Comparison of ENCODE assay signal across 1 cellular context in genomic region chr2:227828385-227828990, GRCh38.
TF ChIP-seq lines count a peak whose summit lies in the region.

No MANE protein-coding gene starts in this region.

TF ChIP-seq in HepG2, 621 proteins besides CTCF, POLR2A, EP300 and RAD21 (continues in another document):
- no peak for TF ChIP-seq POLR2AphosphoS2 (IDR thresholded peaks at IDR 0.05; ENCODE audit: low read depth, low read length)
- TF ChIP-seq HMG20A (CRISPR knock-in tag; IDR thresholded peaks at IDR 0.05; ENCODE audit: borderline replicate concordance): peak; percentile 59; the same call in 1 of the 2 replicates
- TF ChIP-seq HDAC2 (CRISPR knock-in tag; IDR thresholded peaks at IDR 0.05): peak; percentile 77
- no peak for TF ChIP-seq HDAC6 (IDR thresholded peaks at IDR 0.05; ENCODE audit: low read depth, low read length)
- peak; percentile 24 to 39; a peak in 1 of 4 replicates for TF ChIP-seq NR2F1 (CRISPR knock-in tag; IDR thresholded peaks at IDR 0.05)
- TF ChIP-seq ZKSCAN8 (CRISPR knock-in tag; IDR thresholded peaks at IDR 0.05; ENCODE audit: borderline replicate concordance): peak; percentile 73; the same call in 1 of the 2 replicates
- no peak for TF ChIP-seq CENPBD1 (CRISPR knock-in tag; IDR thresholded peaks at IDR 0.05; ENCODE audit: borderline replicate concordance, low read depth)
- no peak for TF ChIP-seq ZNF557 (CRISPR knock-in tag; IDR thresholded peaks at IDR 0.05)
- TF ChIP-seq ZNF747 (CRISPR knock-in tag; IDR thresholded peaks at IDR 0.05; ENCODE audit: borderline replicate concordance): peak; percentile 58; the same call in 1 of the 2 replicates
- TF ChIP-seq IRF2 (CRISPR knock-in tag; IDR thresholded peaks at IDR 0.05): peak; percentile 38; the same call in 1 of the 2 replicates
- peak; percentile 76; the same call in 1 of the 2 replicates for TF ChIP-seq HNF4G (IDR thresholded peaks at IDR 0.05; ENCODE audit: borderline replicate concordance, low read depth, low read length)
- TF ChIP-seq HNF4G (CRISPR knock-in tag; IDR thresholded peaks at IDR 0.05; ENCODE audit: borderline replicate concordance, low read depth): no peak; the same call in 1 of the 2 replicates
- TF ChIP-seq ZNF274 (CRISPR knock-in tag; IDR thresholded peaks at IDR 0.05): 0 out of 2 replicates have a peak, but pooled peaks have one; percentile 40
- TF ChIP-seq ZNF784 (CRISPR knock-in tag; IDR thresholded peaks at IDR 0.05; ENCODE audit: borderline replicate concordance): 0 out of 2 replicates have a peak, but pooled peaks have one; percentile 54
- TF ChIP-seq ZNF337 (CRISPR knock-in tag; IDR thresholded peaks at IDR 0.05; ENCODE audit: borderline replicate concordance, low read depth): no peak
- peak; percentile 56; the same call in 1 of the 2 replicates for TF ChIP-seq IKZF5 (CRISPR knock-in tag; IDR thresholded peaks at IDR 0.05)
- no peak for TF ChIP-seq ARNT2 (CRISPR knock-in tag; IDR thresholded peaks at IDR 0.05; ENCODE audit: low read depth)
- TF ChIP-seq MAZ (IDR thresholded peaks at IDR 0.05; ENCODE audit: borderline replicate concordance, low read depth, low read length): no peak
- TF ChIP-seq MAZ (CRISPR knock-in tag; IDR thresholded peaks at IDR 0.05; ENCODE audit: low read depth): 0 out of 2 replicates have a peak, but pooled peaks have one; percentile 58
- TF ChIP-seq CEBPB (IDR thresholded peaks at IDR 0.05; ENCODE audit: borderline replicate concordance, low read depth, low read length): no peak
- TF ChIP-seq ZNF484 (CRISPR knock-in tag; IDR thresholded peaks at IDR 0.05; ENCODE audit: borderline replicate concordance, low read depth): no peak
- TF ChIP-seq ZBTB21 (CRISPR knock-in tag; IDR thresholded peaks at IDR 0.05): no peak
- peak; percentile 33; the same call in 1 of the 2 replicates for TF ChIP-seq ZFX (CRISPR knock-in tag; IDR thresholded peaks at IDR 0.05; ENCODE audit: low read depth)
- peak; percentile 73; the same call in 1 of the 2 replicates for TF ChIP-seq ZNF782 (CRISPR knock-in tag; IDR thresholded peaks at IDR 0.05; ENCODE audit: borderline replicate concordance)
- TF ChIP-seq NR2F2 (IDR thresholded peaks at IDR 0.05; ENCODE audit: borderline replicate concordance, low read depth): 0 out of 2 replicates have a peak, but pooled peaks have one; percentile 12
- TF ChIP-seq ZSCAN31 (CRISPR knock-in tag; IDR thresholded peaks at IDR 0.05; ENCODE audit: low read depth): 0 out of 2 replicates have a peak, but pooled peaks have one; percentile 33
- no peak for TF ChIP-seq IKZF1 (IDR thresholded peaks at IDR 0.05)
- peak; percentile 90 for TF ChIP-seq HNF4A (CRISPR knock-in tag; IDR thresholded peaks at IDR 0.05)
- TF ChIP-seq CBX5 (CRISPR knock-in tag; IDR thresholded peaks at IDR 0.05; ENCODE audit: borderline replicate concordance): no peak
- TF ChIP-seq CBX2 (IDR thresholded peaks at IDR 0.05; ENCODE audit: low read depth, low read length): no peak
- TF ChIP-seq CBX2 (CRISPR knock-in tag; IDR thresholded peaks at IDR 0.05; ENCODE audit: low read depth): no peak
- TF ChIP-seq PPARG (CRISPR knock-in tag; conservative IDR thresholded peaks at IDR 0.05): peak; percentile 71
- TF ChIP-seq GATAD1 (CRISPR knock-in tag; IDR thresholded peaks at IDR 0.05): no peak
- TF ChIP-seq EHMT2 (IDR thresholded peaks at IDR 0.05; ENCODE audit: borderline replicate concordance, low read depth, low read length): peak; percentile 75; the same call in 1 of the 2 replicates
- TF ChIP-seq NCOR1 (IDR thresholded peaks at IDR 0.05; ENCODE audit: borderline replicate concordance, low read length): peak; percentile 42
- peak; percentile 34; the same call in 1 of the 2 replicates for TF ChIP-seq MED1 (CRISPR knock-in tag; IDR thresholded peaks at IDR 0.05)
- peak; percentile 54; the same call in 1 of the 2 replicates for TF ChIP-seq BCL6 (CRISPR knock-in tag; IDR thresholded peaks at IDR 0.05)
- TF ChIP-seq BCL3 (CRISPR knock-in tag; IDR thresholded peaks at IDR 0.05): 0 out of 2 replicates have a peak, but pooled peaks have one; percentile 37
- peak; percentile 43; the same call in 1 of the 2 replicates for TF ChIP-seq ZNF792 (CRISPR knock-in tag; IDR thresholded peaks at IDR 0.05)
- TF ChIP-seq GATAD2A (CRISPR knock-in tag; IDR thresholded peaks at IDR 0.05): peak; percentile 68; the same call in 1 of the 2 replicates
- TF ChIP-seq RARA (CRISPR knock-in tag; IDR thresholded peaks at IDR 0.05): peak; percentile 56
- TF ChIP-seq U2AF1 (optimal IDR thresholded peaks at IDR 0.05; ENCODE audit: low read depth, low read length): no peak
- peak; percentile 26; the same call in 1 of the 2 replicates for TF ChIP-seq FOXO1 (CRISPR knock-in tag; IDR thresholded peaks at IDR 0.05)
- no peak for TF ChIP-seq FUBP1 (CRISPR knock-in tag; IDR thresholded peaks at IDR 0.05; ENCODE audit: borderline replicate concordance)
- TF ChIP-seq ZNF678 (CRISPR knock-in tag; IDR thresholded peaks at IDR 0.05): no peak
- TF ChIP-seq ZNF33A (CRISPR knock-in tag; IDR thresholded peaks at IDR 0.05; ENCODE audit: borderline replicate concordance): no peak
- no peak for TF ChIP-seq ZNF441 (CRISPR knock-in tag; IDR thresholded peaks at IDR 0.05; ENCODE audit: borderline replicate concordance)
- TF ChIP-seq KDM6A (CRISPR knock-in tag; IDR thresholded peaks at IDR 0.05; ENCODE audit: low read depth): peak; percentile 23; the same call in 1 of the 2 replicates
- no peak for TF ChIP-seq IKZF4 (CRISPR knock-in tag; IDR thresholded peaks at IDR 0.05; ENCODE audit: borderline replicate concordance, low read depth, not compliant biosample characterization)
- peak; percentile 96 for TF ChIP-seq ZNF644 (CRISPR knock-in tag; IDR thresholded peaks at IDR 0.05; ENCODE audit: low read depth)
- TF ChIP-seq NFKBIZ (CRISPR knock-in tag; IDR thresholded peaks at IDR 0.05): 0 out of 2 replicates have a peak, but pooled peaks have one; percentile 31
- peak; percentile 22; the same call in 1 of the 2 replicates for TF ChIP-seq ZMYM3 (CRISPR knock-in tag; IDR thresholded peaks at IDR 0.05)
- no peak for TF ChIP-seq ZNF296 (CRISPR knock-in tag; conservative IDR thresholded peaks at IDR 0.05)
- peak; percentile 85 for TF ChIP-seq ARID5B (CRISPR knock-in tag; IDR thresholded peaks at IDR 0.05)
- TF ChIP-seq ZNF687 (CRISPR knock-in tag; IDR thresholded peaks at IDR 0.05): no peak
- peak; percentile 44; the same call in 1 of the 2 replicates for TF ChIP-seq ELF3 (CRISPR knock-in tag; IDR thresholded peaks at IDR 0.05)
- TF ChIP-seq RCOR2 (CRISPR knock-in tag; IDR thresholded peaks at IDR 0.05): 0 out of 2 replicates have a peak, but pooled peaks have one; percentile 59
- peak; percentile 31; the same call in 1 of the 2 replicates for TF ChIP-seq ERF (CRISPR knock-in tag; IDR thresholded peaks at IDR 0.05)
- peak; percentile 29; the same call in 1 of the 2 replicates for TF ChIP-seq FOXA3 (CRISPR knock-in tag; IDR thresholded peaks at IDR 0.05)
- TF ChIP-seq FOSL2 (CRISPR knock-in tag; IDR thresholded peaks at IDR 0.05): 0 out of 2 replicates have a peak, but pooled peaks have one; percentile 27
- peak; percentile 57 for TF ChIP-seq POGZ (CRISPR knock-in tag; IDR thresholded peaks at IDR 0.05)
